1 cellular context compared by ENCODE assay signal in genomic region chr2:157233506-157233905, GRCh38.
TF ChIP-seq lines count a peak whose summit lies in the region.

No MANE protein-coding gene starts in this region.

TF ChIP-seq in K562, 482 proteins besides CTCF, POLR2A, EP300 and RAD21 (continued from another document and continues in another):
- TF ChIP-seq CEBPG (CRISPR knock-in tag; IDR thresholded peaks at IDR 0.05) (no peak), CEBPG (tag; conservative IDR thresholded peaks at IDR 0.05 in 1 of 2, IDR thresholded peaks at IDR 0.05 in 1 of 2) (peak; percentile 24 to 55; a peak in 1 of 4 replicates), CEBPB (tag; IDR thresholded peaks at IDR 0.05) (peak; percentile 46; the same call in 1 of the 2 replicates), ZNF79 (CRISPR knock-in tag; IDR thresholded peaks at IDR 0.05; ENCODE audit: low read depth) (peak; percentile 85), TAF15 (IDR thresholded peaks at IDR 0.05; ENCODE audit: low read depth, low read length) (no peak), ZNF512 (tag; IDR thresholded peaks at IDR 0.05) (peak; percentile 6), CREB3L1 (IDR thresholded peaks at IDR 0.05; ENCODE audit: borderline replicate concordance, low read depth) (no peak), ZNF592 (IDR thresholded peaks at IDR 0.05) (peak; percentile 51; the same call in 1 of the 2 replicates), IRF9 (tag; IDR thresholded peaks at IDR 0.05) (0 out of 2 replicates have a peak, but pooled peaks have one; percentile 18), MEF2A (IDR thresholded peaks at IDR 0.05; ENCODE audit: control insufficient read depth, low read depth, low read length) (peak; percentile 95), YY1 (IDR thresholded peaks at IDR 0.05; ENCODE audit: borderline replicate concordance in 1 of 3, control insufficient read depth in 1 of 3, extremely low read depth in 1 of 3, insufficient read depth in 3 of 3, insufficient read length in 1 of 3, insufficient replicate concordance in 2 of 3, low read depth in 1 of 3, low read length in 2 of 3) (peak in 1 of 3 experiments; percentile 62), FOSL1 (tag; conservative IDR thresholded peaks at IDR 0.05) (peak; percentile 43; the same call in 1 of the 2 replicates), ZBTB34 (CRISPR knock-in tag; IDR thresholded peaks at IDR 0.05) (no peak), ZNF507 (tag; conservative IDR thresholded peaks at IDR 0.05) (no peak), HOXB6 (CRISPR knock-in tag; IDR thresholded peaks at IDR 0.05; ENCODE audit: borderline replicate concordance) (no peak)
- TF ChIP-seq, protein P1, sequence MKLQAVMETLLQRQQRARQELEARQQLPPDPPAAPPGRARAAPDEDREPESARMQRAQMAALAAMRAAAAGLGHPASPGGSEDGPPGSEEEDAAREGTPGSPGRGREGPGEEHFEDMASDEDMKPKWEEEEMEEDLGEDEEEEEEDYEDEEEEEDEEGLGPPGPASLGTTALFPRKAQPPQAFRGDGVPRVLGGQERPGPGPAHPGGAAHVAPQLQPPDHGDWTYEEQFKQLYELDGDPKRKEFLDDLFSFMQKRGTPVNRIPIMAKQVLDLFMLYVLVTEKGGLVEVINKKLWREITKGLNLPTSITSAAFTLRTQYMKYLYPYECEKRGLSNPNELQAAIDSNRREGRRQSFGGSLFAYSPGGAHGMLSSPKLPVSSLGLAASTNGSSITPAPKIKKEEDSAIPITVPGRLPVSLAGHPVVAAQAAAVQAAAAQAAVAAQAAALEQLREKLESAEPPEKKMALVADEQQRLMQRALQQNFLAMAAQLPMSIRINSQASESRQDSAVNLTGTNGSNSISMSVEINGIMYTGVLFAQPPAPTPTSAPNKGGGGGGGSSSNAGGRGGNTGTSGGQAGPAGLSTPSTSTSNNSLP (IDR thresholded peaks at IDR 0.05; ENCODE audit: borderline replicate concordance, low read depth, low read length), result 0 out of 2 replicates have a peak, but pooled peaks have one; percentile 50
- TF ChIP-seq, protein P2, sequence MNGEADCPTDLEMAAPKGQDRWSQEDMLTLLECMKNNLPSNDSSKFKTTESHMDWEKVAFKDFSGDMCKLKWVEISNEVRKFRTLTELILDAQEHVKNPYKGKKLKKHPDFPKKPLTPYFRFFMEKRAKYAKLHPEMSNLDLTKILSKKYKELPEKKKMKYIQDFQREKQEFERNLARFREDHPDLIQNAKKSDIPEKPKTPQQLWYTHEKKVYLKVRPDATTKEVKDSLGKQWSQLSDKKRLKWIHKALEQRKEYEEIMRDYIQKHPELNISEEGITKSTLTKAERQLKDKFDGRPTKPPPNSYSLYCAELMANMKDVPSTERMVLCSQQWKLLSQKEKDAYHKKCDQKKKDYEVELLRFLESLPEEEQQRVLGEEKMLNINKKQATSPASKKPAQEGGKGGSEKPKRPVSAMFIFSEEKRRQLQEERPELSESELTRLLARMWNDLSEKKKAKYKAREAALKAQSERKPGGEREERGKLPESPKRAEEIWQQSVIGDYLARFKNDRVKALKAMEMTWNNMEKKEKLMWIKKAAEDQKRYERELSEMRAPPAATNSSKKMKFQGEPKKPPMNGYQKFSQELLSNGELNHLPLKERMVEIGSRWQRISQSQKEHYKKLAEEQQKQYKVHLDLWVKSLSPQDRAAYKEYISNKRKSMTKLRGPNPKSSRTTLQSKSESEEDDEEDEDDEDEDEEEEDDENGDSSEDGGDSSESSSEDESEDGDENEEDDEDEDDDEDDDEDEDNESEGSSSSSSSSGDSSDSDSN (IDR thresholded peaks at IDR 0.05; ENCODE audit: borderline replicate concordance in 1 of 2, low read depth in 2 of 2, low read length in 2 of 2), result 0 out of 4 replicates have a peak, but pooled peaks of 1 of the 2 experiments have one; percentile 46
- TF ChIP-seq, protein P3, sequence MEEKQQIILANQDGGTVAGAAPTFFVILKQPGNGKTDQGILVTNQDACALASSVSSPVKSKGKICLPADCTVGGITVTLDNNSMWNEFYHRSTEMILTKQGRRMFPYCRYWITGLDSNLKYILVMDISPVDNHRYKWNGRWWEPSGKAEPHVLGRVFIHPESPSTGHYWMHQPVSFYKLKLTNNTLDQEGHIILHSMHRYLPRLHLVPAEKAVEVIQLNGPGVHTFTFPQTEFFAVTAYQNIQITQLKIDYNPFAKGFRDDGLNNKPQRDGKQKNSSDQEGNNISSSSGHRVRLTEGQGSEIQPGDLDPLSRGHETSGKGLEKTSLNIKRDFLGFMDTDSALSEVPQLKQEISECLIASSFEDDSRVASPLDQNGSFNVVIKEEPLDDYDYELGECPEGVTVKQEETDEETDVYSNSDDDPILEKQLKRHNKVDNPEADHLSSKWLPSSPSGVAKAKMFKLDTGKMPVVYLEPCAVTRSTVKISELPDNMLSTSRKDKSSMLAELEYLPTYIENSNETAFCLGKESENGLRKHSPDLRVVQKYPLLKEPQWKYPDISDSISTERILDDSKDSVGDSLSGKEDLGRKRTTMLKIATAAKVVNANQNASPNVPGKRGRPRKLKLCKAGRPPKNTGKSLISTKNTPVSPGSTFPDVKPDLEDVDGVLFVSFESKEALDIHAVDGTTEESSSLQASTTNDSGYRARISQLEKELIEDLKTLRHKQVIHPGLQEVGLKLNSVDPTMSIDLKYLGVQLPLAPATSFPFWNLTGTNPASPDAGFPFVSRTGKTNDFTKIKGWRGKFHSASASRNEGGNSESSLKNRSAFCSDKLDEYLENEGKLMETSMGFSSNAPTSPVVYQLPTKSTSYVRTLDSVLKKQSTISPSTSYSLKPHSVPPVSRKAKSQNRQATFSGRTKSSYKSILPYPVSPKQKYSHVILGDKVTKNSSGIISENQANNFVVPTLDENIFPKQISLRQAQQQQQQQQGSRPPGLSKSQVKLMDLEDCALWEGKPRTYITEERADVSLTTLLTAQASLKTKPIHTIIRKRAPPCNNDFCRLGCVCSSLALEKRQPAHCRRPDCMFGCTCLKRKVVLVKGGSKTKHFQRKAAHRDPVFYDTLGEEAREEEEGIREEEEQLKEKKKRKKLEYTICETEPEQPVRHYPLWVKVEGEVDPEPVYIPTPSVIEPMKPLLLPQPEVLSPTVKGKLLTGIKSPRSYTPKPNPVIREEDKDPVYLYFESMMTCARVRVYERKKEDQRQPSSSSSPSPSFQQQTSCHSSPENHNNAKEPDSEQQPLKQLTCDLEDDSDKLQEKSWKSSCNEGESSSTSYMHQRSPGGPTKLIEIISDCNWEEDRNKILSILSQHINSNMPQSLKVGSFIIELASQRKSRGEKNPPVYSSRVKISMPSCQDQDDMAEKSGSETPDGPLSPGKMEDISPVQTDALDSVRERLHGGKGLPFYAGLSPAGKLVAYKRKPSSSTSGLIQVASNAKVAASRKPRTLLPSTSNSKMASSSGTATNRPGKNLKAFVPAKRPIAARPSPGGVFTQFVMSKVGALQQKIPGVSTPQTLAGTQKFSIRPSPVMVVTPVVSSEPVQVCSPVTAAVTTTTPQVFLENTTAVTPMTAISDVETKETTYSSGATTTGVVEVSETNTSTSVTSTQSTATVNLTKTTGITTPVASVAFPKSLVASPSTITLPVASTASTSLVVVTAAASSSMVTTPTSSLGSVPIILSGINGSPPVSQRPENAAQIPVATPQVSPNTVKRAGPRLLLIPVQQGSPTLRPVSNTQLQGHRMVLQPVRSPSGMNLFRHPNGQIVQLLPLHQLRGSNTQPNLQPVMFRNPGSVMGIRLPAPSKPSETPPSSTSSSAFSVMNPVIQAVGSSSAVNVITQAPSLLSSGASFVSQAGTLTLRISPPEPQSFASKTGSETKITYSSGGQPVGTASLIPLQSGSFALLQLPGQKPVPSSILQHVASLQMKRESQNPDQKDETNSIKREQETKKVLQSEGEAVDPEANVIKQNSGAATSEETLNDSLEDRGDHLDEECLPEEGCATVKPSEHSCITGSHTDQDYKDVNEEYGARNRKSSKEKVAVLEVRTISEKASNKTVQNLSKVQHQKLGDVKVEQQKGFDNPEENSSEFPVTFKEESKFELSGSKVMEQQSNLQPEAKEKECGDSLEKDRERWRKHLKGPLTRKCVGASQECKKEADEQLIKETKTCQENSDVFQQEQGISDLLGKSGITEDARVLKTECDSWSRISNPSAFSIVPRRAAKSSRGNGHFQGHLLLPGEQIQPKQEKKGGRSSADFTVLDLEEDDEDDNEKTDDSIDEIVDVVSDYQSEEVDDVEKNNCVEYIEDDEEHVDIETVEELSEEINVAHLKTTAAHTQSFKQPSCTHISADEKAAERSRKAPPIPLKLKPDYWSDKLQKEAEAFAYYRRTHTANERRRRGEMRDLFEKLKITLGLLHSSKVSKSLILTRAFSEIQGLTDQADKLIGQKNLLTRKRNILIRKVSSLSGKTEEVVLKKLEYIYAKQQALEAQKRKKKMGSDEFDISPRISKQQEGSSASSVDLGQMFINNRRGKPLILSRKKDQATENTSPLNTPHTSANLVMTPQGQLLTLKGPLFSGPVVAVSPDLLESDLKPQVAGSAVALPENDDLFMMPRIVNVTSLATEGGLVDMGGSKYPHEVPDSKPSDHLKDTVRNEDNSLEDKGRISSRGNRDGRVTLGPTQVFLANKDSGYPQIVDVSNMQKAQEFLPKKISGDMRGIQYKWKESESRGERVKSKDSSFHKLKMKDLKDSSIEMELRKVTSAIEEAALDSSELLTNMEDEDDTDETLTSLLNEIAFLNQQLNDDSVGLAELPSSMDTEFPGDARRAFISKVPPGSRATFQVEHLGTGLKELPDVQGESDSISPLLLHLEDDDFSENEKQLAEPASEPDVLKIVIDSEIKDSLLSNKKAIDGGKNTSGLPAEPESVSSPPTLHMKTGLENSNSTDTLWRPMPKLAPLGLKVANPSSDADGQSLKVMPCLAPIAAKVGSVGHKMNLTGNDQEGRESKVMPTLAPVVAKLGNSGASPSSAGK (IDR thresholded peaks at IDR 0.05), result no peak
